Comparison of ENCODE assay signal across 2 cellular contexts in the genomic region with DNA sequence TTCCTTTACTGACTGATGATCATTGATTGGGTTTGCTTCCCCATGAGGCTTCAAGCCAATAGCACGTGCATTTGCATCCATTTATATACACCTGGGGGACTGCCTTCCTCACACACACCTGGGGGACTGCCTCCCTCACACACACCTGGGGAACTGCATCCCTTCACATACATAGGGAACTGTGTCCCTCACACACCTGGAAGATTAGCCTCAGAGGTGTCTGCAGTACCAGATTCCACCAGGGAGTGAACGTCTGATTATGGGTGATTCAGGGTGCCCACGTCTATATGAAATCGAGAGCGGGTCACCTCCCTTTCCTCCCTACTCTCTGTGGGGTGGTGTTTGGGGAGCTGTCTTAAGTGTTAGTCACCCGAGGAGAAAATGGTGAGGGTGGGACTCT.
TF ChIP-seq lines count a peak whose summit lies in the region.

No MANE protein-coding gene starts in this region.

TF ChIP-seq in HepG2, 621 proteins besides CTCF, POLR2A, EP300 and RAD21:
- TF ChIP-seq ZNF749 (CRISPR knock-in tag; IDR thresholded peaks at IDR 0.05; ENCODE audit: borderline replicate concordance) = no peak
- TF ChIP-seq RBM22 (optimal IDR thresholded peaks at IDR 0.05; ENCODE audit: low read length) = peak; percentile 34

TF ChIP-seq in liver, 16 proteins besides CTCF, POLR2A, EP300 and RAD21:
- TF ChIP-seq FOXA2 (IDR thresholded peaks at IDR 0.05) = no peak
- no peak for TF ChIP-seq FOXA1 (IDR thresholded peaks at IDR 0.05)
- no peak for TF ChIP-seq JUND (IDR thresholded peaks at IDR 0.05)
- TF ChIP-seq YY1 (IDR thresholded peaks at IDR 0.05) = no peak
- TF ChIP-seq, protein P1, sequence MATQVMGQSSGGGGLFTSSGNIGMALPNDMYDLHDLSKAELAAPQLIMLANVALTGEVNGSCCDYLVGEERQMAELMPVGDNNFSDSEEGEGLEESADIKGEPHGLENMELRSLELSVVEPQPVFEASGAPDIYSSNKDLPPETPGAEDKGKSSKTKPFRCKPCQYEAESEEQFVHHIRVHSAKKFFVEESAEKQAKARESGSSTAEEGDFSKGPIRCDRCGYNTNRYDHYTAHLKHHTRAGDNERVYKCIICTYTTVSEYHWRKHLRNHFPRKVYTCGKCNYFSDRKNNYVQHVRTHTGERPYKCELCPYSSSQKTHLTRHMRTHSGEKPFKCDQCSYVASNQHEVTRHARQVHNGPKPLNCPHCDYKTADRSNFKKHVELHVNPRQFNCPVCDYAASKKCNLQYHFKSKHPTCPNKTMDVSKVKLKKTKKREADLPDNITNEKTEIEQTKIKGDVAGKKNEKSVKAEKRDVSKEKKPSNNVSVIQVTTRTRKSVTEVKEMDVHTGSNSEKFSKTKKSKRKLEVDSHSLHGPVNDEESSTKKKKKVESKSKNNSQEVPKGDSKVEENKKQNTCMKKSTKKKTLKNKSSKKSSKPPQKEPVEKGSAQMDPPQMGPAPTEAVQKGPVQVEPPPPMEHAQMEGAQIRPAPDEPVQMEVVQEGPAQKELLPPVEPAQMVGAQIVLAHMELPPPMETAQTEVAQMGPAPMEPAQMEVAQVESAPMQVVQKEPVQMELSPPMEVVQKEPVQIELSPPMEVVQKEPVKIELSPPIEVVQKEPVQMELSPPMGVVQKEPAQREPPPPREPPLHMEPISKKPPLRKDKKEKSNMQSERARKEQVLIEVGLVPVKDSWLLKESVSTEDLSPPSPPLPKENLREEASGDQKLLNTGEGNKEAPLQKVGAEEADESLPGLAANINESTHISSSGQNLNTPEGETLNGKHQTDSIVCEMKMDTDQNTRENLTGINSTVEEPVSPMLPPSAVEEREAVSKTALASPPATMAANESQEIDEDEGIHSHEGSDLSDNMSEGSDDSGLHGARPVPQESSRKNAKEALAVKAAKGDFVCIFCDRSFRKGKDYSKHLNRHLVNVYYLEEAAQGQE (IDR thresholded peaks at IDR 0.05) = no peak
- no peak for TF ChIP-seq SP1 (IDR thresholded peaks at IDR 0.05)
- TF ChIP-seq HNF4A (conservative IDR thresholded peaks at IDR 0.05) = no peak
- TF ChIP-seq, protein P2, sequence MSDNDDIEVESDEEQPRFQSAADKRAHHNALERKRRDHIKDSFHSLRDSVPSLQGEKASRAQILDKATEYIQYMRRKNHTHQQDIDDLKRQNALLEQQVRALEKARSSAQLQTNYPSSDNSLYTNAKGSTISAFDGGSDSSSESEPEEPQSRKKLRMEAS (IDR thresholded peaks at IDR 0.05) = no peak
- no peak for TF ChIP-seq GABPA (IDR thresholded peaks at IDR 0.05 in 1 of 2, conservative IDR thresholded peaks at IDR 0.05 in 1 of 2)
- TF ChIP-seq NR2F2 (IDR thresholded peaks at IDR 0.05) = no peak
- no peak for TF ChIP-seq HNF4G (IDR thresholded peaks at IDR 0.05)
- no peak for TF ChIP-seq RXRA (IDR thresholded peaks at IDR 0.05)
- TF ChIP-seq, protein P3, sequence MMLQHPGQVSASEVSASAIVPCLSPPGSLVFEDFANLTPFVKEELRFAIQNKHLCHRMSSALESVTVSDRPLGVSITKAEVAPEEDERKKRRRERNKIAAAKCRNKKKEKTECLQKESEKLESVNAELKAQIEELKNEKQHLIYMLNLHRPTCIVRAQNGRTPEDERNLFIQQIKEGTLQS (IDR thresholded peaks at IDR 0.05) = no peak
- TF ChIP-seq TAF1 (conservative IDR thresholded peaks at IDR 0.05) = no peak
- TF ChIP-seq EGR1 (IDR thresholded peaks at IDR 0.05; ENCODE audit: low read depth in 2 of 2) = no peak
- TF ChIP-seq, protein P4, sequence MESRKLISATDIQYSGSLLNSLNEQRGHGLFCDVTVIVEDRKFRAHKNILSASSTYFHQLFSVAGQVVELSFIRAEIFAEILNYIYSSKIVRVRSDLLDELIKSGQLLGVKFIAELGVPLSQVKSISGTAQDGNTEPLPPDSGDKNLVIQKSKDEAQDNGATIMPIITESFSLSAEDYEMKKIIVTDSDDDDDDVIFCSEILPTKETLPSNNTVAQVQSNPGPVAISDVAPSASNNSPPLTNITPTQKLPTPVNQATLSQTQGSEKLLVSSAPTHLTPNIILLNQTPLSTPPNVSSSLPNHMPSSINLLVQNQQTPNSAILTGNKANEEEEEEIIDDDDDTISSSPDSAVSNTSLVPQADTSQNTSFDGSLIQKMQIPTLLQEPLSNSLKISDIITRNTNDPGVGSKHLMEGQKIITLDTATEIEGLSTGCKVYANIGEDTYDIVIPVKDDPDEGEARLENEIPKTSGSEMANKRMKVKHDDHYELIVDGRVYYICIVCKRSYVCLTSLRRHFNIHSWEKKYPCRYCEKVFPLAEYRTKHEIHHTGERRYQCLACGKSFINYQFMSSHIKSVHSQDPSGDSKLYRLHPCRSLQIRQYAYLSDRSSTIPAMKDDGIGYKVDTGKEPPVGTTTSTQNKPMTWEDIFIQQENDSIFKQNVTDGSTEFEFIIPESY (IDR thresholded peaks at IDR 0.05) = no peak
